Comparison of ENCODE assay signal across 1 cellular context in the genomic region with DNA sequence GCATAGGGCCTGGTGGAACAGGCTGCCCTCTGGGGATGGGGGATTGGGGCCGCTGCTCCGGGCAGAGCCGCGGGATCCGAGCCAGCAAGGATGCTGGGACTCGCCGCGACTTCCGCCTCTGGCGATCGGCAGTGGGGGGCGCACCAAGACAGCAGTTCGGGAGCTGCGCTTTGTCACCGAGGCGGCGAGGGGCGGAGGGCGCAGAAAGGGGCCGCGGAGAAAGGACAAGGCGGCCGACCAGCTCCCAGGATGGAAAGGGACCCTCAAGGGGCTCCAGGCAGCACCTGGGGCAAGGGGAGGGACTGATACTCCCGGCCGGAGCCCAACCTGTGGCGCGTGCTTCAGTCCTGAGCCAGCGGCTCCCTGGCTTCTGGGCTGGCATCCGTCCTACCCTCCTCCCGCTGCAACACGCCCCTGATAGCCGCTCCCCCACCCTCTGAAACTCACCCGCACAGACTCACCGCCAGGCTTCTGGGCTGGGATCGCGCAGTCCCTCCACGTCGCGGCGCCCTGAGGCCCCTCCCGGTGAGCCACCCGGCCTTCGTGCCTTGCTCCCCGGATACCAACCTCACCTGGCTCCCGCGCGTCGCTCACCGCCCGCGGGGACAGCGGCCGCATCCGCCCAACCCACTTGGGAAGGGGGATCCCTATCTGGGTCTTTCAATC.
A peak's percentile ranks its signal among the peaks of the same experiment; 100 is the strongest.
TF ChIP-seq lines count a peak whose summit lies in the region.

No MANE protein-coding gene starts in this region.

TF ChIP-seq in HEK293, 187 proteins besides CTCF, POLR2A, EP300 and RAD21 (continued from another document):
- TF ChIP-seq EGR2 (tag by site-specific recombination; IDR thresholded peaks at IDR 0.05; ENCODE audit: low read depth) (no peak), ZNF223 (tag by site-specific recombination; IDR thresholded peaks at IDR 0.05) (no peak), ZNF658 (tag by site-specific recombination; IDR thresholded peaks at IDR 0.05) (no peak), ZNF112 (tag by site-specific recombination; IDR thresholded peaks at IDR 0.05) (no peak), ZNF529 (tag by site-specific recombination; IDR thresholded peaks at IDR 0.05; ENCODE audit: insufficient replicate concordance) (no peak), ZNF266 (tag by site-specific recombination; IDR thresholded peaks at IDR 0.05; ENCODE audit: low read depth) (no peak), ZNF48 (tag by site-specific recombination; IDR thresholded peaks at IDR 0.05) (no peak), TRIM28 (IDR thresholded peaks at IDR 0.05; ENCODE audit: borderline replicate concordance, low read length) (no peak), ZNF621 (tag by site-specific recombination; IDR thresholded peaks at IDR 0.05) (no peak), HOXD13 (CRISPR knock-in tag; IDR thresholded peaks at IDR 0.05; ENCODE audit: borderline replicate concordance) (no peak), ZNF558 (tag by site-specific recombination; IDR thresholded peaks at IDR 0.05) (no peak), ZNF768 (tag by site-specific recombination; IDR thresholded peaks at IDR 0.05) (no peak), ZNF560 (tag by site-specific recombination; IDR thresholded peaks at IDR 0.05; ENCODE audit: borderline replicate concordance) (no peak), ZNF248 (tag by site-specific recombination; IDR thresholded peaks at IDR 0.05) (no peak), ZNF626 (tag by site-specific recombination; IDR thresholded peaks at IDR 0.05) (no peak), ZNF23 (tag by site-specific recombination; IDR thresholded peaks at IDR 0.05; ENCODE audit: borderline replicate concordance) (no peak), ZSCAN30 (tag by site-specific recombination; IDR thresholded peaks at IDR 0.05) (no peak), ZNF777 (tag by site-specific recombination; IDR thresholded peaks at IDR 0.05; ENCODE audit: borderline replicate concordance) (0 out of 2 replicates have a peak, but pooled peaks have one; percentile 20), IKZF3 (tag by site-specific recombination; IDR thresholded peaks at IDR 0.05) (peak; percentile 60; the same call in 1 of the 2 replicates), ZNF221 (tag by site-specific recombination; IDR thresholded peaks at IDR 0.05; ENCODE audit: borderline replicate concordance) (no peak)
- TF ChIP-seq, protein P1, sequence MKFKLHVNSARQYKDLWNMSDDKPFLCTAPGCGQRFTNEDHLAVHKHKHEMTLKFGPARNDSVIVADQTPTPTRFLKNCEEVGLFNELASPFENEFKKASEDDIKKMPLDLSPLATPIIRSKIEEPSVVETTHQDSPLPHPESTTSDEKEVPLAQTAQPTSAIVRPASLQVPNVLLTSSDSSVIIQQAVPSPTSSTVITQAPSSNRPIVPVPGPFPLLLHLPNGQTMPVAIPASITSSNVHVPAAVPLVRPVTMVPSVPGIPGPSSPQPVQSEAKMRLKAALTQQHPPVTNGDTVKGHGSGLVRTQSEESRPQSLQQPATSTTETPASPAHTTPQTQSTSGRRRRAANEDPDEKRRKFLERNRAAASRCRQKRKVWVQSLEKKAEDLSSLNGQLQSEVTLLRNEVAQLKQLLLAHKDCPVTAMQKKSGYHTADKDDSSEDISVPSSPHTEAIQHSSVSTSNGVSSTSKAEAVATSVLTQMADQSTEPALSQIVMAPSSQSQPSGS (tag by site-specific recombination; IDR thresholded peaks at IDR 0.05; ENCODE audit: low read depth): no peak
- TF ChIP-seq, protein P2, sequence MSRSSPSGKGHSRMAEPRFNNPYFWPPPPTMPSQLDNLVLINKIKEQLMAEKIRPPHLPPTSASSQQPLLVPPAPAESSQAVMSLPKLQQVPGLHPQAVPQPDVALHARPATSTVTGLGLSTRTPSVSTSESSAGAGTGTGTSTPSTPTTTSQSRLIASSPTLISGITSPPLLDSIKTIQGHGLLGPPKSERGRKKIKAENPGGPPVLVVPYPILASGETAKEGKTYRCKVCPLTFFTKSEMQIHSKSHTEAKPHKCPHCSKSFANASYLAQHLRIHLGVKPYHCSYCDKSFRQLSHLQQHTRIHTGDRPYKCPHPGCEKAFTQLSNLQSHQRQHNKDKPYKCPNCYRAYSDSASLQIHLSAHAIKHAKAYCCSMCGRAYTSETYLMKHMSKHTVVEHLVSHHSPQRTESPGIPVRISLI (tag by site-specific recombination; IDR thresholded peaks at IDR 0.05): no peak
- TF ChIP-seq, protein P3, sequence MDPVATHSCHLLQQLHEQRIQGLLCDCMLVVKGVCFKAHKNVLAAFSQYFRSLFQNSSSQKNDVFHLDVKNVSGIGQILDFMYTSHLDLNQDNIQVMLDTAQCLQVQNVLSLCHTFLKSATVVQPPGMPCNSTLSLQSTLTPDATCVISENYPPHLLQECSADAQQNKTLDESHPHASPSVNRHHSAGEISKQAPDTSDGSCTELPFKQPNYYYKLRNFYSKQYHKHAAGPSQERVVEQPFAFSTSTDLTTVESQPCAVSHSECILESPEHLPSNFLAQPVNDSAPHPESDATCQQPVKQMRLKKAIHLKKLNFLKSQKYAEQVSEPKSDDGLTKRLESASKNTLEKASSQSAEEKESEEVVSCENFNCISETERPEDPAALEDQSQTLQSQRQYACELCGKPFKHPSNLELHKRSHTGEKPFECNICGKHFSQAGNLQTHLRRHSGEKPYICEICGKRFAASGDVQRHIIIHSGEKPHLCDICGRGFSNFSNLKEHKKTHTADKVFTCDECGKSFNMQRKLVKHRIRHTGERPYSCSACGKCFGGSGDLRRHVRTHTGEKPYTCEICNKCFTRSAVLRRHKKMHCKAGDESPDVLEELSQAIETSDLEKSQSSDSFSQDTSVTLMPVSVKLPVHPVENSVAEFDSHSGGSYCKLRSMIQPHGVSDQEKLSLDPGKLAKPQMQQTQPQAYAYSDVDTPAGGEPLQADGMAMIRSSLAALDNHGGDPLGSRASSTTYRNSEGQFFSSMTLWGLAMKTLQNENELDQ (tag by site-specific recombination; IDR thresholded peaks at IDR 0.05; ENCODE audit: low read depth): no peak
